Comparison of ENCODE assay signal across 2 cellular contexts in genomic region chr19:17755977-17756670, GRCh38.
TF ChIP-seq lines count a peak whose summit lies in the region.

No MANE protein-coding gene starts in this region.

TF ChIP-seq in K562, 482 proteins besides CTCF, POLR2A, EP300 and RAD21:
- TF ChIP-seq ZFP91 (CRISPR knock-in tag; IDR thresholded peaks at IDR 0.05) (peak; percentile 74), NEUROD1 (IDR thresholded peaks at IDR 0.05; ENCODE audit: borderline replicate concordance, low read depth, low read length, partially characterized antibody) (peak; percentile 52), MYNN (IDR thresholded peaks at IDR 0.05) (peak; percentile 99), MYNN (CRISPR knock-in tag; IDR thresholded peaks at IDR 0.05) (peak; percentile 83), TFAP4 (CRISPR knock-in tag; IDR thresholded peaks at IDR 0.05; ENCODE audit: borderline replicate concordance) (peak; percentile 56; the same call in 1 of the 2 replicates), MXI1 (IDR thresholded peaks at IDR 0.05; ENCODE audit: low read depth, low read length) (peak; percentile 87), KDM2B (CRISPR knock-in tag; IDR thresholded peaks at IDR 0.05) (no peak), BMI1 (IDR thresholded peaks at IDR 0.05; ENCODE audit: low read length) (peak; percentile 53; the same call in 1 of the 2 replicates), RBFOX2 (IDR thresholded peaks at IDR 0.05; ENCODE audit: low read depth, low read length) (peak; percentile 36; the same call in 1 of the 2 replicates), RFX5 (IDR thresholded peaks at IDR 0.05; ENCODE audit: low read depth, low read length) (peak; percentile 88), CSDE1 (IDR thresholded peaks at IDR 0.05) (peak in 1 of 2 experiments; percentile 89; a peak in 2 of 4 replicates), FIP1L1 (IDR thresholded peaks at IDR 0.05; ENCODE audit: low read depth, low read length, poor library complexity, severe bottlenecking) (no peak), TBP (optimal IDR thresholded peaks at IDR 0.05; ENCODE audit: low read depth, low read length) (no peak), ZNF124 (CRISPR knock-in tag; IDR thresholded peaks at IDR 0.05) (no peak), RFX1 (IDR thresholded peaks at IDR 0.05) (peak; percentile 97)

TF ChIP-seq in neural cell, 6 proteins besides CTCF, POLR2A, EP300 and RAD21:
- TF ChIP-seq MXI1 (conservative IDR thresholded peaks at IDR 0.05; ENCODE audit: poor library complexity, severe bottlenecking), result peak; percentile 73
- TF ChIP-seq EZH2 (IDR thresholded peaks at IDR 0.05; ENCODE audit: borderline replicate concordance, insufficient read depth, low read length, poor library complexity, severe bottlenecking), result no peak
